8 cellular contexts compared by ENCODE assay signal in genomic region chr4:74039065-74039763, GRCh38. TPM values are rescaled to one million over a fixed set of nuclear protein-coding genes. Genes with fewer than 3 reads are reported as not detected.
DNase-seq lines count a peak whose midpoint lies in the region; ATAC-seq, FAIRE-seq and TF ChIP-seq lines count a peak whose summit lies in the region.

No MANE protein-coding gene starts in this region.

- DNase-seq in COLO829 (ENCODE audit: low spot score) (peak; percentile 18), Kasumi-1 (lab: John Stamatoyannopoulos, UW) (peak; percentile 43 to 62), chondrocyte (ENCODE audit: low spot score) (no peak), medulla oblongata (ENCODE audit: extremely low spot score) (peak; percentile 7), urothelium cell line (ENCODE audit: low spot score) (no peak), cerebellum (ENCODE audit: low spot score) (no peak)

- H3K27me3 Mint-ChIP-seq in chondrocyte (ENCODE audit: low read depth): peaks cover 32% of the 10 kb centered on the region

- H3K36me3 Mint-ChIP-seq in chondrocyte (ENCODE audit: low read depth): no peaks in the 10 kb centered on the region

- H3K4me3 Mint-ChIP-seq in chondrocyte (ENCODE audit: unreplicated experiment): peak overlapping the region; percentile 76

- FAIRE-seq in urothelium cell line (lab: Jason Lieb, UNC): peak; percentile 50

- peak; percentile 32 for ATAC-seq in GM19463 (IDR thresholded peaks at IDR 0.05; ENCODE audit: unreplicated experiment)
- ATAC-seq in activated CD4-positive, CD25-positive, alpha-beta regulatory T cell treated with anti-CD3 and anti-CD28 coated beads, Interleukin-2, amount 50 U/mL, for 24 hours: no peak

- TF ChIP-seq CTCF in chondrocyte (IDR thresholded peaks at IDR 0.05): no peak

- H3K9me3 Mint-ChIP-seq in chondrocyte (ENCODE audit: low read depth): no peaks in the 10 kb centered on the region

- H3K4me1 Mint-ChIP-seq in chondrocyte (ENCODE audit: low read depth): peaks cover 18% of the 10 kb centered on the region

- peak overlapping the region; percentile 53 for H3K27ac Mint-ChIP-seq in chondrocyte (ENCODE audit: unreplicated experiment)

RNA-seq across cellular contexts. Expression of gene CXCL3, which starts 0.7 kb away (rescaled TPM):
- total RNA-seq in chondrocyte (0.20 TPM in 1 of 3 replicates, not detected in the others), cerebellum (0.54 TPM)

RNA-seq across cellular contexts. Expression of gene CXCL5, which starts 40.7 kb away (rescaled TPM):
- total RNA-seq in chondrocyte (0.22 TPM in 1 of 3 replicates, not detected in the others), cerebellum (not detected)

RNA-seq across cellular contexts. Expression of gene PPBP, which starts 51.2 kb away (rescaled TPM):
- total RNA-seq in chondrocyte: not detected in 3 replicates
- total RNA-seq in cerebellum: 5.5 TPM

RNA-seq across cellular contexts. Expression of gene PF4, which starts 57.4 kb away (rescaled TPM):
- total RNA-seq in chondrocyte (1.5 to 2.5 TPM (median 1.9 TPM) in 3 replicates), cerebellum (1.8 TPM)

RNA-seq across cellular contexts. Expression of gene CXCL2, which starts 59.8 kb away (rescaled TPM):
- total RNA-seq in chondrocyte: 0.89 to 8.7 TPM (median 7.9 TPM) in 3 replicates
- 1.1 TPM for total RNA-seq in cerebellum

Comparison
In these comparisons a context has a peak if more than half of its experiments do, and no peak if none do; other contexts are left out.
1. DNase-seq: peak in COLO829 (single experiment), Kasumi-1 (2 of 2) and medulla oblongata (single experiment); none in chondrocyte (single experiment), urothelium cell line (single experiment) and cerebellum (single experiment).